ENCODE assay signal across 1 cellular context in the genomic region with DNA sequence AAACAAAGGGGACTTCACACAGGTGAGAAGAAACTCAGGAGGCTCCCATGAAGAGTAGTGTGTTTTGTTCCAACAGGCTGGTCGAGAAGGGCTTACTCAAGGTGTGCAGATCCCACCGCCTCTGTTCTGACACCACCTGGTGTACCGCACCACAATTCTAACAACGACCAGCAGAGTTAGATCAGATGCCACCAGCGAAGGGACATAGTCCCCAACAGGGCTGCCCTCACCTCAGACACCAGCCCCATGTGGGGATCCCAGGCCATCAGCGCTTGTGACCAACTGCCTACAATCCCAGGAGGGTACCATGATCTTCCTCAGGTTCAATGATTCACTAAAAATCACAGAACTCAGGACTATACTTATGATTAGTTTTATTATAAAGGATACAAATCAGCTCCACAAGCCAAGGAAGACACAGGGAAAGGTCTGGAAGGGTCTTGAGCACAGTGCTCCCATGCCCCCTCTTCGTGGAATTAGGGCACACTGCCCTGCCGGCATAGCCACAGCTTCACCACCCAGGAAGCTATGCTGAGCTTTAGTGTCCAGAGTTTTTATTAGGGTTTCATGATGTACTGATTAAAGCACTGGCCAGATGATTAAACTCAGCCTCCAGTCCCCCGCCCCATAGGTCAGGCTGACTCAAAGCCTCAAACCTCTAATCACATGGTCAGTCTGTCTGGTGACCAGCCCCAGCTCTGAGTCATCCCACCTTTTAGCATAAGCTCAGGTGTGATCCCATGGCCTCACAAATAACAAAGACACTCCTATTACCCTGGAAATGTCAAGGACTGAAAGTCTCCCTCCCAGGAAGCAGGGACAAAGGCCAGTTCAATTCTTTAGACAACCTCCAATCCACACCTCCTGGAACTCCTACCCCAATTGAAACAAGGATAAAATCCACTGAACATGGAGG.
A peak's percentile ranks its signal among the peaks of the same experiment; 100 is the strongest.
TF ChIP-seq lines count a peak whose summit lies in the region.

No MANE protein-coding gene starts in this region.

TF ChIP-seq in HCT116, 20 proteins besides CTCF, POLR2A, EP300 and RAD21:
- TF ChIP-seq POLR2AphosphoS5 (IDR thresholded peaks at IDR 0.05; ENCODE audit: low read depth, low read length) = peak; percentile 44
- TF ChIP-seq ZFX (IDR thresholded peaks at IDR 0.05) = no peak
- TF ChIP-seq CBX3 (IDR thresholded peaks at IDR 0.05; ENCODE audit: low read depth) = peak; percentile 58; the same call in 1 of the 2 replicates
- 0 out of 2 replicates have a peak, but pooled peaks have one; percentile 15 for TF ChIP-seq FOSL1 (IDR thresholded peaks at IDR 0.05; ENCODE audit: low read depth)
- TF ChIP-seq CEBPB (IDR thresholded peaks at IDR 0.05; ENCODE audit: low read depth) = no peak
- no peak for TF ChIP-seq EZH2 (IDR thresholded peaks at IDR 0.05)
- peak; percentile 35 for TF ChIP-seq JUND (IDR thresholded peaks at IDR 0.05)
